ENCODE assay signal across 9 cellular contexts in the genomic region with DNA sequence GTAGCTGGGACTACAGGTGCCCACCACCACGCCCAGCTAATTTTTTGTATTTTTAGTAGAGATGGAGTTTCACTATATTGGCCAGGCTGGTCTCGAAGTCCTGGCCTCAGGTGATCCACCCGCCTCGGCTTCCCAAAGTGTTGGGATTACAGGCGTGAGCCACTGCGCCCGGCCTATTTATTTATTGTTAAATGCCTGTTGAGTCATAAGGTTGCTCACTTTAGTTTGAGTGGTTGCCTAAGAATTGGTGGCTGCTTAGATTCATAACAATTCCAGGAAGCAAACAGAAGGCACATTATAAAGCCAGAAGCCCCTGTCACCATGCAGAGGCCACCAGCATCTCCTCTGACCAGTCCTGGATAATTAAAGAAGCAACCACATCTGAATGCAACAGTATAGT. TPM values are rescaled to one million over a fixed set of nuclear protein-coding genes. Genes with fewer than 3 reads are reported as not detected.
DNase-seq lines count a peak whose midpoint lies in the region; ATAC-seq and TF ChIP-seq lines count a peak whose summit lies in the region.
"Not testable (repeated sequence)": the region's sequence is repeated elsewhere in the genome, so short reads cannot be mapped to it uniquely, and the experiment has no call there.
"Had no signal": no experiment of that assay in that cellular context is flagged by ENCODE, and none has a peak within 500 bp of the region (broad histone marks: within the 10 kb centered on the region; RNA-seq: fewer than 3 reads in every experiment).

No MANE protein-coding gene starts in this region.

- peaks cover 26% of the 10 kb centered on the region for H3K4me1 Mint-ChIP-seq in activated naive CD4-positive, alpha-beta T cell treated with anti-CD3 and anti-CD28 coated beads, Interleukin-2, amount 50 U/mL, for 24 hours
- H3K4me1 Mint-ChIP-seq in MCF 10A (ENCODE audit: insufficient read depth, unreplicated experiment), result peaks cover 13% of the 10 kb centered on the region
- peaks cover 9 to 19% of the 10 kb centered on the region in 2 donors for H3K4me1 Mint-ChIP-seq in natural killer cell treated with Interleukin-12 subunit alpha and Interleukin-12 subunit beta and Interleukin-15 and Interleukin-18, amount 100 ng/mL, for 72 hours (ENCODE audit: low read depth in 2 of 2)

- peaks cover 15% of the 10 kb centered on the region for H3K36me3 Mint-ChIP-seq in activated naive CD4-positive, alpha-beta T cell treated with anti-CD3 and anti-CD28 coated beads, Interleukin-2, amount 50 U/mL, for 24 hours
- not testable (repeated sequence) for H3K36me3 Mint-ChIP-seq in MCF 10A (ENCODE audit: insufficient read depth, unreplicated experiment)
- peaks cover 12% of the 10 kb centered on the region for H3K36me3 Mint-ChIP-seq in natural killer cell treated with Interleukin-12 subunit alpha and Interleukin-12 subunit beta and Interleukin-15 and Interleukin-18, amount 100 ng/mL, for 72 hours

- not testable (repeated sequence) for H3K4me3 ChIP-seq in RWPE2 (ENCODE audit: severe bottlenecking); fibroblast of pulmonary artery (replicated peaks; ENCODE audit: low read depth, low read length)

- not testable (repeated sequence) for H3K9me3 ChIP-seq in RWPE2 (ENCODE audit: severe bottlenecking)

- H3K4me1 ChIP-seq in RWPE2 (ENCODE audit: insufficient read depth, poor library complexity, severe bottlenecking), result not testable (repeated sequence)

- H3K4me3 Mint-ChIP-seq in activated naive CD4-positive, alpha-beta T cell treated with anti-CD3 and anti-CD28 coated beads, Interleukin-2, amount 50 U/mL, for 24 hours; MCF 10A (ENCODE audit: unreplicated experiment); natural killer cell treated with Interleukin-12 subunit alpha and Interleukin-12 subunit beta and Interleukin-15 and Interleukin-18, amount 100 ng/mL, for 72 hours: not testable (repeated sequence)

- peak; percentile 78 for ATAC-seq in RWPE2 (ENCODE audit: low read depth)
- ATAC-seq in natural killer cell treated with Interleukin-12 subunit alpha and Interleukin-12 subunit beta and Interleukin-15 and Interleukin-18, amount 100 ng/mL, for 72 hours, result not testable (repeated sequence)

- not testable (repeated sequence) for H3K27me3 ChIP-seq in RWPE2 (ENCODE audit: insufficient read depth, poor library complexity, severe bottlenecking)

- POLR2A ChIA-PET in MCF 10A (lab: Yijun Ruan, JAX), result interaction anchor here (0.7 to 2.2 kb wide), 8 partner anchors 10 to 204 kb away, joined by 3 to 6 read pairs (median 3); no protein-coding TSS in a partner anchor

- not testable (repeated sequence) for H3K9me3 Mint-ChIP-seq in activated naive CD4-positive, alpha-beta T cell treated with anti-CD3 and anti-CD28 coated beads, Interleukin-2, amount 50 U/mL, for 24 hours; MCF 10A (ENCODE audit: unreplicated experiment); natural killer cell treated with Interleukin-12 subunit alpha and Interleukin-12 subunit beta and Interleukin-15 and Interleukin-18, amount 100 ng/mL, for 72 hours

- intact Hi-C loops in MCF 10A (cut with micrococcal nuclease), result not testable (repeated sequence)

- not testable (repeated sequence) for BruUV-seq in MCF 10A (replicated peaks; lab: Mats Ljungman, UMichigan)

- DNase-seq in EL (peak; percentile 25), M059J (ENCODE audit: low read depth) (peak; percentile 85), MCF 10A (ENCODE audit: unreplicated experiment) (peak; percentile 65), fibroblast of pulmonary artery (ENCODE audit: low read depth) (peak; percentile 33)
- DNase-seq in RWPE2 (ENCODE audit: low spot score); natural killer cell treated with Interleukin-12 subunit alpha and Interleukin-12 subunit beta and Interleukin-15 and Interleukin-18, amount 100 ng/mL, for 72 hours (ENCODE audit: low spot score): not testable (repeated sequence)

- not testable (repeated sequence) for TF ChIP-seq CTCF in RWPE2 (IDR thresholded peaks at IDR 0.05; ENCODE audit: poor library complexity, severe bottlenecking); MCF 10A (IDR thresholded peaks at IDR 0.05; ENCODE audit: unreplicated experiment); fibroblast of pulmonary artery (IDR thresholded peaks at IDR 0.05; ENCODE audit: low read length, missing control alignments)

- H3K36me3 ChIP-seq in RWPE2 (ENCODE audit: low read depth), result not testable (repeated sequence)

- H3K27ac ChIP-seq in RWPE2 (ENCODE audit: poor library complexity, severe bottlenecking), result not testable (repeated sequence)

- H3K27me3 Mint-ChIP-seq in activated naive CD4-positive, alpha-beta T cell treated with anti-CD3 and anti-CD28 coated beads, Interleukin-2, amount 50 U/mL, for 24 hours; MCF 10A (ENCODE audit: insufficient read depth, unreplicated experiment); natural killer cell treated with Interleukin-12 subunit alpha and Interleukin-12 subunit beta and Interleukin-15 and Interleukin-18, amount 100 ng/mL, for 72 hours: not testable (repeated sequence)

- CTCF ChIA-PET in MCF 10A (lab: Yijun Ruan, JAX), result not testable (repeated sequence)

- peak overlapping the region; percentile 65 for H3K27ac Mint-ChIP-seq in activated naive CD4-positive, alpha-beta T cell treated with anti-CD3 and anti-CD28 coated beads, Interleukin-2, amount 50 U/mL, for 24 hours
- H3K27ac Mint-ChIP-seq in MCF 10A (ENCODE audit: low read depth, unreplicated experiment), result peak overlapping the region; percentile 46
- peak overlapping the region; percentile 46 to 69 for H3K27ac Mint-ChIP-seq in natural killer cell treated with Interleukin-12 subunit alpha and Interleukin-12 subunit beta and Interleukin-15 and Interleukin-18, amount 100 ng/mL, for 72 hours

RNA-seq across cellular contexts. Expression of gene ARMH2, which starts 23.9 kb away (rescaled TPM):
- not detected in 2 replicates for total RNA-seq in M059J (2014; rRNA removed; shearing (Covaris generic))
- total RNA-seq in MCF 10A (2022), result not detected in 2 replicates
- total RNA-seq in natural killer cell treated with Interleukin-12 subunit alpha and Interleukin-12 subunit beta and Interleukin-15 and Interleukin-18, amount 100 ng/mL, for 72 hours, result 1 to 10 TPM in 1 of 2 donors, under 1 TPM in 1; 0.74 to 1.3 TPM
- total RNA-seq: GM12878, NCI-H460 had no signal

RNA-seq across cellular contexts. Expression of gene GMNN, which starts 47.9 kb away (rescaled TPM):
- 105 and 133 TPM in 2 replicates for total RNA-seq in M059J (2014; rRNA removed; shearing (Covaris generic))
- total RNA-seq in MCF 10A (2022), result 12.5 and 22.4 TPM in 2 replicates
- 10 to 100 TPM; 41.7 to 81.0 TPM for total RNA-seq in natural killer cell treated with Interleukin-12 subunit alpha and Interleukin-12 subunit beta and Interleukin-15 and Interleukin-18, amount 100 ng/mL, for 72 hours
